In genomic region chr12:111642681-111643427, GRCh38 we compare ENCODE assay signal across 13 cellular contexts. TPM values are rescaled to one million over a fixed set of nuclear protein-coding genes. Genes with fewer than 3 reads are reported as not detected.
DNase-seq lines count a peak whose midpoint lies in the region; ATAC-seq and TF ChIP-seq lines count a peak whose summit lies in the region.
"Had no signal": no experiment of that assay in that cellular context is flagged by ENCODE, and none has a peak within 500 bp of the region (broad histone marks: within the 10 kb centered on the region; RNA-seq: fewer than 3 reads in every experiment).

No MANE protein-coding gene starts in this region.

- no peak overlapping the region for H3K4me3 Mint-ChIP-seq in activated T-cell treated with anti-CD3 and anti-CD28 coated beads, Interleukin-2, amount 50 U/mL, for 24 hours
- no peak overlapping the region for H3K4me3 Mint-ChIP-seq in natural killer cell
- H3K4me3 Mint-ChIP-seq: central memory CD8-positive, alpha-beta T cell; natural killer cell treated with Interleukin-12 subunit alpha and Interleukin-12 subunit beta and Interleukin-15 and Interleukin-18, amount 100 ng/mL, for 72 hours had no signal

- H3K9me3 ChIP-seq in colonic mucosa (no peaks in the 10 kb centered on the region), SJCRH30 (replicated peaks) (no peaks in the 10 kb centered on the region)

- no peaks in the 10 kb centered on the region for H3K9me3 Mint-ChIP-seq in activated T-cell treated with anti-CD3 and anti-CD28 coated beads, Interleukin-2, amount 50 U/mL, for 24 hours
- no peaks in the 10 kb centered on the region for H3K9me3 Mint-ChIP-seq in natural killer cell
- H3K9me3 Mint-ChIP-seq: central memory CD8-positive, alpha-beta T cell; natural killer cell treated with Interleukin-12 subunit alpha and Interleukin-12 subunit beta and Interleukin-15 and Interleukin-18, amount 100 ng/mL, for 72 hours had no signal

- H3K4me1 ChIP-seq in colonic mucosa (no peaks in the 10 kb centered on the region), SJCRH30 (no peaks in the 10 kb centered on the region)
- H3K4me1 ChIP-seq: foreskin keratinocyte had no signal

- DNase-seq in activated T-cell treated with anti-CD3 and anti-CD28 coated beads, Interleukin-2, amount 50 U/mL, for 24 hours, result no peak
- DNase-seq in activated T-cell treated with anti-CD3 and anti-CD28 coated beads, Interleukin-2, amount 50 U/mL, for 48 hours, result no peak
- DNase-seq in colonic mucosa (no peak), left kidney (ENCODE audit: low read depth, low spot score) (peak; percentile 29), natural killer cell (no peak), SJCRH30 (no peak)
- DNase-seq: activated gamma-delta T cell, foreskin keratinocyte, islet precursor cell had no signal

- peaks cover 8% of the 10 kb centered on the region for H3K36me3 ChIP-seq in colonic mucosa
- H3K36me3 ChIP-seq in SJCRH30, result peaks cover 24% of the 10 kb centered on the region

- ATAC-seq in natural killer cell (no peak), HG02610 (IDR thresholded peaks at IDR 0.05; ENCODE audit: unreplicated experiment) (no peak)
- ATAC-seq: foreskin keratinocyte; natural killer cell treated with Interleukin-12 subunit alpha and Interleukin-12 subunit beta and Interleukin-15 and Interleukin-18, amount 100 ng/mL, for 72 hours had no signal

- H3K27ac Mint-ChIP-seq in activated T-cell treated with anti-CD3 and anti-CD28 coated beads, Interleukin-2, amount 50 U/mL, for 24 hours, result peak overlapping the region; percentile 22
- H3K27ac Mint-ChIP-seq in natural killer cell, result no peak overlapping the region
- H3K27ac Mint-ChIP-seq: natural killer cell treated with Interleukin-12 subunit alpha and Interleukin-12 subunit beta and Interleukin-15 and Interleukin-18, amount 100 ng/mL, for 72 hours had no signal

- no peaks in the 10 kb centered on the region for H3K27me3 Mint-ChIP-seq in activated T-cell treated with anti-CD3 and anti-CD28 coated beads, Interleukin-2, amount 50 U/mL, for 24 hours
- H3K27me3 Mint-ChIP-seq in natural killer cell (ENCODE audit: low read depth in 2 of 2), result no peaks in the 10 kb centered on the region
- H3K27me3 Mint-ChIP-seq: central memory CD8-positive, alpha-beta T cell; natural killer cell treated with Interleukin-12 subunit alpha and Interleukin-12 subunit beta and Interleukin-15 and Interleukin-18, amount 100 ng/mL, for 72 hours had no signal

- TF ChIP-seq CTCF in colonic mucosa (IDR thresholded peaks at IDR 0.05) (no peak), natural killer cell (IDR thresholded peaks at IDR 0.05) (no peak)

- H3K27me3 ChIP-seq in colonic mucosa (no peaks in the 10 kb centered on the region), SJCRH30 (no peaks in the 10 kb centered on the region)
- H3K27me3 ChIP-seq: foreskin keratinocyte had no signal

- peaks cover 73% of the 10 kb centered on the region for H3K36me3 Mint-ChIP-seq in activated T-cell treated with anti-CD3 and anti-CD28 coated beads, Interleukin-2, amount 50 U/mL, for 24 hours (ENCODE audit: low read depth)
- H3K36me3 Mint-ChIP-seq in natural killer cell, result peaks cover 8% of the 10 kb centered on the region

- H3K4me3 ChIP-seq in colonic mucosa, result no peak overlapping the region
- no peak overlapping the region for H3K4me3 ChIP-seq in SJCRH30

- no peaks in the 10 kb centered on the region for H3K4me1 Mint-ChIP-seq in activated T-cell treated with anti-CD3 and anti-CD28 coated beads, Interleukin-2, amount 50 U/mL, for 24 hours (ENCODE audit: low read depth)
- peaks cover 0 to 9% of the 10 kb centered on the region in 2 donors for H3K4me1 Mint-ChIP-seq in natural killer cell
- H3K4me1 Mint-ChIP-seq: central memory CD8-positive, alpha-beta T cell had no signal

- H3K9ac ChIP-seq in colonic mucosa (ENCODE audit: low read depth in 2 of 2, low read length in 2 of 2), result no peak overlapping the region

- intact Hi-C loops in colonic mucosa (cut with DNase I), result no loop called here
- intact Hi-C loops in natural killer cell (cut with micrococcal nuclease), result no loop called here

- peak overlapping the region; percentile 18 for H3K27ac ChIP-seq in colonic mucosa
- peak overlapping the region; percentile 81 for H3K27ac ChIP-seq in temporal lobe (ENCODE audit: low read depth, low read length)
- H3K27ac ChIP-seq in SJCRH30, result no peak overlapping the region
- H3K27ac ChIP-seq: foreskin keratinocyte had no signal

RNA-seq across cellular contexts. Expression of gene BRAP, which starts 42.9 kb away (rescaled TPM):
- total RNA-seq in colonic mucosa (10 to 100 TPM; 16.0 to 19.6 TPM), temporal lobe (17.7 TPM), natural killer cell (10 to 100 TPM; 24.6 to 28.8 (median 27.8) TPM)
- 17.2 and 20.2 TPM in 2 replicates for total RNA-seq in SJCRH30 (2014; rRNA removed; shearing (Covaris generic))

RNA-seq across cellular contexts. Expression of gene ACAD10, which starts 43.0 kb away (rescaled TPM):
- total RNA-seq in colonic mucosa (10 to 100 TPM; 37.0 to 42.6 TPM), temporal lobe (19.7 TPM), natural killer cell (10 to 100 TPM; 19.0 to 29.0 (median 27.0) TPM)
- 10.1 and 11.5 TPM in 2 replicates for total RNA-seq in SJCRH30 (2014; rRNA removed; shearing (Covaris generic))

RNA-seq across cellular contexts. Expression of gene ATXN2, which starts 43.7 kb away (rescaled TPM):
- total RNA-seq in colonic mucosa, result 10 to 100 TPM; 48.7 to 55.1 TPM
- 59.7 TPM for total RNA-seq in temporal lobe
- 10 to 100 TPM; 44.9 to 56.5 (median 51.5) TPM for total RNA-seq in natural killer cell
- total RNA-seq in SJCRH30 (2014; rRNA removed; shearing (Covaris generic)), result 25.2 and 38.2 TPM in 2 replicates
